1 cellular context compared by ENCODE assay signal in genomic region chr9:72983056-72983455, GRCh38.
TF ChIP-seq lines count a peak whose summit lies in the region.

No MANE protein-coding gene starts in this region.

TF ChIP-seq in HepG2, 621 proteins besides CTCF, POLR2A, EP300 and RAD21 (continued from another document):
- TF ChIP-seq ASH2L (IDR thresholded peaks at IDR 0.05; ENCODE audit: insufficient read length, low read depth, low read length) (no peak), ZNF775 (CRISPR knock-in tag; IDR thresholded peaks at IDR 0.05; ENCODE audit: borderline replicate concordance) (no peak), THAP11 (CRISPR knock-in tag; IDR thresholded peaks at IDR 0.05) (0 out of 2 replicates have a peak, but pooled peaks have one; percentile 14), ZFP1 (CRISPR knock-in tag; IDR thresholded peaks at IDR 0.05) (no peak), ZNF850 (CRISPR knock-in tag; conservative IDR thresholded peaks at IDR 0.05) (no peak), ZMYM3 (CRISPR knock-in tag; IDR thresholded peaks at IDR 0.05) (peak; percentile 58; the same call in 1 of the 2 replicates), FOSL2 (CRISPR knock-in tag; IDR thresholded peaks at IDR 0.05) (0 out of 2 replicates have a peak, but pooled peaks have one; percentile 12), ZMYM4 (CRISPR knock-in tag; IDR thresholded peaks at IDR 0.05) (peak; percentile 75), HNF1A (IDR thresholded peaks at IDR 0.05; ENCODE audit: low read depth) (0 out of 2 replicates have a peak, but pooled peaks have one; percentile 10), HNF1A (CRISPR knock-in tag; IDR thresholded peaks at IDR 0.05; ENCODE audit: borderline replicate concordance) (no peak), ZNF12 (CRISPR knock-in tag; IDR thresholded peaks at IDR 0.05) (0 out of 2 replicates have a peak, but pooled peaks have one; percentile 44), ZBTB20 (CRISPR knock-in tag; IDR thresholded peaks at IDR 0.05; ENCODE audit: borderline replicate concordance, low read depth) (0 out of 2 replicates have a peak, but pooled peaks have one; percentile 9), ZFY (CRISPR knock-in tag; IDR thresholded peaks at IDR 0.05) (peak; percentile 76), ZBTB2 (CRISPR knock-in tag; IDR thresholded peaks at IDR 0.05; ENCODE audit: low read depth) (no peak), NFRKB (IDR thresholded peaks at IDR 0.05) (no peak), GATAD2A (CRISPR knock-in tag; IDR thresholded peaks at IDR 0.05) (peak; percentile 82), ZBTB25 (CRISPR knock-in tag; IDR thresholded peaks at IDR 0.05) (0 out of 2 replicates have a peak, but pooled peaks have one; percentile 4), KMT2A (CRISPR knock-in tag; IDR thresholded peaks at IDR 0.05) (peak; percentile 32; the same call in 1 of the 2 replicates), MTERF4 (CRISPR knock-in tag; IDR thresholded peaks at IDR 0.05) (no peak), IRF2 (CRISPR knock-in tag; IDR thresholded peaks at IDR 0.05) (0 out of 2 replicates have a peak, but pooled peaks have one; percentile 17), TEAD3 (CRISPR knock-in tag; optimal IDR thresholded peaks at IDR 0.05; ENCODE audit: borderline replicate concordance) (peak; percentile 61), HMG20A (CRISPR knock-in tag; IDR thresholded peaks at IDR 0.05; ENCODE audit: borderline replicate concordance) (peak; percentile 69), ZNF552 (CRISPR knock-in tag; IDR thresholded peaks at IDR 0.05; ENCODE audit: borderline replicate concordance) (no peak), MAFK (conservative IDR thresholded peaks at IDR 0.05 in 1 of 2, IDR thresholded peaks at IDR 0.05 in 1 of 2; ENCODE audit: low read length in 2 of 2) (no peak), RFXANK (CRISPR knock-in tag; IDR thresholded peaks at IDR 0.05) (no peak), ZNF280B (CRISPR knock-in tag; IDR thresholded peaks at IDR 0.05; ENCODE audit: borderline replicate concordance) (no peak), SALL1 (CRISPR knock-in tag; IDR thresholded peaks at IDR 0.05) (peak; percentile 52), CREM (IDR thresholded peaks at IDR 0.05) (no peak), CREM (CRISPR knock-in tag; IDR thresholded peaks at IDR 0.05) (no peak), MIER3 (CRISPR knock-in tag; IDR thresholded peaks at IDR 0.05; ENCODE audit: borderline replicate concordance) (0 out of 2 replicates have a peak, but pooled peaks have one; percentile 33), ZNF678 (CRISPR knock-in tag; IDR thresholded peaks at IDR 0.05) (no peak), NFYC (CRISPR knock-in tag; IDR thresholded peaks at IDR 0.05) (0 out of 2 replicates have a peak, but pooled peaks have one; percentile 17), ZNF513 (CRISPR knock-in tag; conservative IDR thresholded peaks at IDR 0.05) (no peak), ZBTB7B (CRISPR knock-in tag; IDR thresholded peaks at IDR 0.05) (no peak), ZKSCAN1 (IDR thresholded peaks at IDR 0.05; ENCODE audit: low read length) (no peak)
